Comparison of ENCODE assay signal across 8 cellular contexts in the genomic region with DNA sequence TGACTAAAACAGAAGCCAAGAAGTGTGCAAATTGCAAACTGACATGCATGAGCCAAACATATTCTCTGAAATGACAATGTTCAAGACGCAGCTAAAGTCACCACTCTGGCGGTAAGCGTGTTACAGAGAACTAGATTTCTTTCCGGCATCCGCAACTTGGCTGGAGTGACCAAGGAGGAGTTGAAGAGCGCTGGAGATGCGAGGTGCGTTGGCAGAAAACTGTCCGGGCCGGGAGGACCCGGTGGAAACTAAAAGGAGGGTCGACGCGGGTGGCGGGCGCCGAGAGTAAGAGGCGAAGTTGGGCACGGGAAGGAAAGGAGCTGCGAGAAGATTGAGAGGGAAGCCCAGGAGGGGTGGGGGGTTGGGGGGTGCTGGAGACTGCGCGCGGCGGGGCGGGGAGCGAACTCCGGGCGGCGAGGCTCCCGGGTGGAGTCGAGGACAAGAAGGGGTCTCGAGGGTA. TPM values are rescaled to one million over a fixed set of nuclear protein-coding genes. Genes with fewer than 3 reads are reported as not detected.
DNase-seq lines count a peak whose midpoint lies in the region; ATAC-seq, FAIRE-seq and TF ChIP-seq lines count a peak whose summit lies in the region.

No MANE protein-coding gene starts in this region.

- peak overlapping the region; percentile 92 for H3K4me2 ChIP-seq in keratinocyte (ENCODE audit: control insufficient read depth, extremely low read depth, insufficient read depth, low read depth, low read length)

- H3K4me1 Mint-ChIP-seq in stimulated activated memory B cell treated with anti-CD40 and anti-IgM and Interleukin-4, amounts not matched to agents 10 μg/mL and 1 μg/mL and 100 μg/mL, for 72 hours: peaks cover 68% of the 10 kb centered on the region

- peak overlapping the region; percentile 94 for H3K27ac Mint-ChIP-seq in stimulated activated memory B cell treated with anti-CD40 and anti-IgM and Interleukin-4, amounts not matched to agents 10 μg/mL and 1 μg/mL and 100 μg/mL, for 72 hours

- DNase-seq in GM06990 (ENCODE audit: extremely low read depth, insufficient read length) (peak; percentile 51), HEK293T (ENCODE audit: extremely low spot score) (peak; percentile 27), RKO (ENCODE audit: low spot score) (peak; percentile 55), astrocyte of the hippocampus (ENCODE audit: low read depth, low spot score) (peak; percentile 26), keratinocyte (ENCODE audit: low read depth, low spot score) (no peak), LoVo (ENCODE audit: low spot score) (no peak), GM19238 (ENCODE audit: insufficient read length, low spot score) (no peak)

- no peaks in the 10 kb centered on the region for H3K9me3 Mint-ChIP-seq in stimulated activated memory B cell treated with anti-CD40 and anti-IgM and Interleukin-4, amounts not matched to agents 10 μg/mL and 1 μg/mL and 100 μg/mL, for 72 hours

- H3K27me3 Mint-ChIP-seq in stimulated activated memory B cell treated with anti-CD40 and anti-IgM and Interleukin-4, amounts not matched to agents 10 μg/mL and 1 μg/mL and 100 μg/mL, for 72 hours: no peaks in the 10 kb centered on the region

- peak overlapping the region; percentile 70 for H2AFZ ChIP-seq in keratinocyte (ENCODE audit: control insufficient read depth, low read length)

- no peak for FAIRE-seq in keratinocyte (lab: Jason Lieb, UNC)

- H3K27me3 ChIP-seq in GM06990 (replicated peaks; ENCODE audit: control insufficient read depth, insufficient read depth, low read length) (no peaks in the 10 kb centered on the region), keratinocyte (ENCODE audit: control insufficient read depth, extremely low read depth, insufficient read depth, low read length) (no peaks in the 10 kb centered on the region)

- H3K9me3 ChIP-seq in keratinocyte (ENCODE audit: control insufficient read depth, low read depth, low read length): no peaks in the 10 kb centered on the region

- ATAC-seq in stimulated activated memory B cell treated with anti-CD40 and anti-IgM and Interleukin-4, amounts not matched to agents 10 μg/mL and 1 μg/mL and 100 μg/mL, for 72 hours: peak; percentile 35

- no peaks in the 10 kb centered on the region for H3K36me3 ChIP-seq in GM06990 (ENCODE audit: control insufficient read depth, insufficient read depth, low read length)
- no peaks in the 10 kb centered on the region for H3K36me3 ChIP-seq in keratinocyte (ENCODE audit: control insufficient read depth in 2 of 2, extremely low read depth in 1 of 2, insufficient read depth in 2 of 2, low read length in 2 of 2)

- no peaks in the 10 kb centered on the region for H4K20me1 ChIP-seq in keratinocyte (ENCODE audit: control insufficient read depth, extremely low read depth, insufficient read depth, low read length)

- H3K4me3 ChIP-seq in GM06990 (replicated peaks; ENCODE audit: low read depth, low read length) (peak overlapping the region; percentile 71), keratinocyte (ENCODE audit: control insufficient read depth in 2 of 3, extremely low read depth in 1 of 3, insufficient read depth in 2 of 3, low read depth in 1 of 3, low read length in 3 of 3) (peak overlapping the region; percentile 68 to 84 (median 74))

- dilution Hi-C loops in keratinocyte (cut with MboI; ENCODE audit: extremely low pct_ligation_motif_present, low sequenced_read_pairs): no loop called here

- no peaks in the 10 kb centered on the region for H3K9me1 ChIP-seq in keratinocyte (ENCODE audit: control insufficient read depth, extremely low read depth, insufficient read depth, low read length)

- H3K27ac ChIP-seq in keratinocyte (ENCODE audit: control insufficient read depth, insufficient read depth, low read length): peak overlapping the region; percentile 48

- peak overlapping the region; percentile 77 for H3K9ac ChIP-seq in keratinocyte (ENCODE audit: control insufficient read depth, extremely low read depth, insufficient read depth, low read length)

- H3K4me3 Mint-ChIP-seq in stimulated activated memory B cell treated with anti-CD40 and anti-IgM and Interleukin-4, amounts not matched to agents 10 μg/mL and 1 μg/mL and 100 μg/mL, for 72 hours: peak overlapping the region; percentile 98

- peaks cover 16% of the 10 kb centered on the region for H3K79me2 ChIP-seq in keratinocyte (ENCODE audit: control insufficient read depth, insufficient read depth, low read length)

- H3K4me1 ChIP-seq in keratinocyte (ENCODE audit: control insufficient read depth, extremely low read depth, insufficient read depth, low read length): peaks cover 29% of the 10 kb centered on the region

- CTCF ChIA-PET in HEK293T (lab: Yijun Ruan, JAX): no interaction called here

- TF ChIP-seq CTCF in GM06990 (IDR thresholded peaks at IDR 0.05; ENCODE audit: insufficient read depth, low read length, poor library complexity, severe bottlenecking): no peak
- no peak for TF ChIP-seq CTCF in keratinocyte (optimal IDR thresholded peaks at IDR 0.05 in 1 of 3, IDR thresholded peaks at IDR 0.05 in 1 of 3, conservative IDR thresholded peaks at IDR 0.05 in 1 of 3; ENCODE audit: extremely low read depth in 1 of 3, insufficient read depth in 2 of 3, low read length in 3 of 3)

- H3K36me3 Mint-ChIP-seq in stimulated activated memory B cell treated with anti-CD40 and anti-IgM and Interleukin-4, amounts not matched to agents 10 μg/mL and 1 μg/mL and 100 μg/mL, for 72 hours: peaks cover 26% of the 10 kb centered on the region

- POLR2A ChIA-PET in HEK293T (lab: Yijun Ruan, JAX): interaction anchor here (0.6 kb wide), 1 partner anchor 25 kb away, joined by 4 read pairs; no protein-coding TSS in a partner anchor

TF ChIP-seq in HEK293T, 16 proteins besides CTCF, POLR2A, EP300 and RAD21:
- TF ChIP-seq ELF4 (IDR thresholded peaks at IDR 0.05): no peak
- no peak for TF ChIP-seq FOXK2 (IDR thresholded peaks at IDR 0.05)
- no peak for TF ChIP-seq TARDBP (IDR thresholded peaks at IDR 0.05)
- 0 out of 2 replicates have a peak, but pooled peaks have one; percentile 30 for TF ChIP-seq L3MBTL2 (conservative IDR thresholded peaks at IDR 0.05)
- no peak for TF ChIP-seq HDGF (IDR thresholded peaks at IDR 0.05; ENCODE audit: borderline replicate concordance)
- no peak for TF ChIP-seq NFRKB (IDR thresholded peaks at IDR 0.05)

RNA-seq across cellular contexts. Expression of gene SEL1L3, which starts 0.8 kb away (rescaled TPM):
- polyA plus RNA-seq in keratinocyte: 31.6 to 68.4 TPM (median 67.9 TPM) in 3 replicates
- 27.3 TPM for polyA plus RNA-seq in keratinocyte (2011; ENCODE audit: low read depth)
- 34.7 and 72.0 TPM in 2 replicates for polyA plus RNA-seq in keratinocyte (2011; cell fraction: cytosol; rRNA removed)
- 71.0 and 79.8 TPM in 2 replicates for polyA plus RNA-seq in keratinocyte (2011; cell fraction: nucleus; rRNA removed)
- polyA plus RNA-seq in keratinocyte (2012; ENCODE audit: low replicate concordance): 29.7 and 44.1 TPM in 2 replicates
- polyA minus RNA-seq in keratinocyte: 57.1 to 113 TPM (median 102 TPM) in 3 replicates
- polyA minus RNA-seq in keratinocyte (2011; cell fraction: cytosol; rRNA and poly(A)+ RNA removed): 39.9 TPM
- 51.5 and 173 TPM in 2 replicates for polyA minus RNA-seq in keratinocyte (2011; cell fraction: nucleus; rRNA and poly(A)+ RNA removed)

RNA-seq across cellular contexts. Expression of gene SMIM20, which starts 52.0 kb away (rescaled TPM):
- polyA plus RNA-seq in keratinocyte: 19.6 to 29.5 TPM (median 20.3 TPM) in 3 replicates
- polyA plus RNA-seq in keratinocyte (2011; ENCODE audit: low read depth): 44.6 TPM
- polyA plus RNA-seq in keratinocyte (2011; cell fraction: cytosol; rRNA removed): 19.7 and 34.7 TPM in 2 replicates
- polyA plus RNA-seq in keratinocyte (2011; cell fraction: nucleus; rRNA removed): 5.9 and 11.1 TPM in 2 replicates
- 27.6 and 29.7 TPM in 2 replicates for polyA plus RNA-seq in keratinocyte (2012; ENCODE audit: low replicate concordance)
- 1.6 to 3.2 TPM (median 1.7 TPM) in 3 replicates for polyA minus RNA-seq in keratinocyte
- 6.7 TPM for polyA minus RNA-seq in keratinocyte (2011; cell fraction: cytosol; rRNA and poly(A)+ RNA removed)
- 1.9 and 2.2 TPM in 2 replicates for polyA minus RNA-seq in keratinocyte (2011; cell fraction: nucleus; rRNA and poly(A)+ RNA removed)

Comparison
In these comparisons a context has a peak if more than half of its experiments do, and no peak if none do; other contexts are left out.
1. DNase-seq: peak in GM06990 (single experiment), HEK293T (single experiment), RKO (single experiment) and astrocyte of the hippocampus (single experiment); none in keratinocyte (single experiment), LoVo (single experiment) and GM19238 (single experiment).